ENCODE assay signal across 8 cellular contexts in the genomic region with DNA sequence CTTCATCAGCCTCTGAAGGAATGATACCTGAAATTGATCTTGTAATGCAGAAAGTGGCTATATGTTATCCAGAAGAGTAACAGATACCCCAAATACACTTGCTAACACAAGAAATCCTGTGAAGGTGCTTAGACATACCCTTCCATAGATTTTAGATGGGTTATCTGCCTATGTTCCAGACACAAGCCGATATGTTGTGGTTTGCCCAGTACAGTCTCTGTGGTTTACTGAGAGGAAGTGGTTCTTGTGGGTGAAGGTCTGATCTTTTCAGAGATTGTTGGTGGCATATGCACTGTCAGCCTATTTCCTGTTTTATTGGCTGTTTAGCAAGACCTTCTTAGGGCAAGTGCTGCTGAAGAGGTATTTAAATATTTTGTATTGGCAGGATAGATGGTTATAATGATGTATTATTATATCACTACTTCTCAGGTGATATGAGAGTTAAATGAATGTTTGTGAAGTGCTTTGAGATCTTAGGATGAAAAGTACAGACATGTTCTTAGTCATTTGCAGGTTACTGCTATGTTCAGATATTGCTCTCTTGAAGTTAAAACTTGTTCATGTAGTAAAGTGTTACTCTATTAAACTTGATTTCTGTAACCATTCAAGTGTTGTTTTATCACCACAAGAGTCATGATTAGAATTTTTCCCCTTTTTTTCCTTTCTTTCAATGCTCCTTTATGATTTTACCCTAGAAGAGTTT. TPM values are rescaled to one million over a fixed set of nuclear protein-coding genes. Genes with fewer than 3 reads are reported as not detected.
DNase-seq lines count a peak whose midpoint lies in the region; ATAC-seq and TF ChIP-seq lines count a peak whose summit lies in the region.

No MANE protein-coding gene starts in this region.

- ATAC-seq in GM21360 (IDR thresholded peaks at IDR 0.05; ENCODE audit: unreplicated experiment) (peak; percentile 72), HG03457 (IDR thresholded peaks at IDR 0.05; ENCODE audit: unreplicated experiment) (peak; percentile 79)

- no peak for TF ChIP-seq CTCF in GM10266 (IDR thresholded peaks at IDR 0.05; ENCODE audit: control insufficient read depth, insufficient read depth, low read depth, missing control alignments)

- peak; percentile 48 for DNase-seq in GM10266 (ENCODE audit: extremely low spot score)
- DNase-seq in T-helper 1 cell, result peak in 4 of 5 donors; percentile 27 to 87 (median 56)
- peak; percentile 75 for DNase-seq in germinal center (ENCODE audit: low spot score)
- DNase-seq in SHP77 (lab: John Stamatoyannopoulos, UW), result no peak
- DNase-seq in cerebellum (ENCODE audit: low spot score), result no peak
- DNase-seq in NCI-H524 treated with DMSO at 0.1 percent for 48 hours (lab: John Stamatoyannopoulos, UW), result no peak

RNA-seq across cellular contexts. Expression of a gene that starts 8.2 kb away (rescaled TPM):
- 212 TPM for total RNA-seq in cerebellum

RNA-seq across cellular contexts. Expression of a gene that starts 19.4 kb away (rescaled TPM):
- 14.0 TPM for total RNA-seq in cerebellum

Comparison
In these comparisons a context has a peak if more than half of its experiments do, and no peak if none do; other contexts are left out.
1. DNase-seq: peak in GM10266 (single experiment), T-helper 1 cell (4 of 5) and germinal center (single experiment); none in SHP77 (0 of 2), cerebellum (single experiment) and NCI-H524 treated with DMSO at 0.1 percent for 48 hours (single experiment).